In genomic region chr3:31179768-31180167, GRCh38 we compare ENCODE assay signal across 32 cellular contexts.
"Had no signal": no experiment of that assay in that cellular context is flagged by ENCODE, and none has a peak within 500 bp of the region (broad histone marks: within the 10 kb centered on the region; RNA-seq: fewer than 3 reads in every experiment).

No MANE protein-coding gene starts in this region.

- H3K27ac ChIP-seq: ascending aorta, cardiac muscle cell, WERI-Rb-1 had no signal

- ATAC-seq: activated CD4-positive, alpha-beta T cell treated with anti-CD3 and anti-CD28 coated beads for 36 hours; activated CD4-positive, CD25-positive, alpha-beta regulatory T cell treated with anti-CD3 and anti-CD28 coated beads, Interleukin-2, amount 50 U/mL, for 24 hours; activated CD8-positive, alpha-beta memory T cell treated with anti-CD3 and anti-CD28 coated beads, Interleukin-2, amount 10 ng/mL, durations not matched to agents 7 days and 5 days; activated CD8-positive, alpha-beta T cell treated with anti-CD3 and anti-CD28 coated beads, Interleukin-2, amount 10 ng/mL, durations not matched to agents 7 days and 5 days; activated naive CD8-positive, alpha-beta T cell treated with anti-CD3 and anti-CD28 coated beads, Interleukin-2, amount 50 U/mL, for 24 hours; WTC11 had no signal

- H3K36me3 ChIP-seq: ascending aorta, cardiac muscle cell, WERI-Rb-1 had no signal

- H3K4me3 ChIP-seq: ascending aorta, cardiac muscle cell had no signal

- DNase-seq: activated CD4-positive, alpha-beta memory T cell treated with anti-CD3 and anti-CD28 coated beads, Interleukin-2, amount 10 ng/mL, durations not matched to agents 7 days and 5 days; activated CD4-positive, alpha-beta T cell treated with anti-CD3 and anti-CD28 coated beads for 1 hour; activated CD4-positive, alpha-beta T cell treated with anti-CD3 and anti-CD28 coated beads for 36 hours; activated CD4-positive, alpha-beta T cell treated with anti-CD3 and anti-CD28 coated beads for 48 hours; activated CD4-positive, alpha-beta T cell treated with anti-CD3 and anti-CD28 coated beads, Interleukin-2, amount 10 ng/mL, durations not matched to agents 7 days and 5 days; activated CD4-positive, alpha-beta T cell treated with anti-CD3 and anti-CD28 coated beads, Interleukin-2, amount 50 U/mL, for 48 hours; activated CD4-positive, CD25-positive, alpha-beta regulatory T cell; activated CD8-positive, alpha-beta memory T cell treated with anti-CD3 and anti-CD28 coated beads for 24 hours; activated CD8-positive, alpha-beta memory T cell treated with anti-CD3 and anti-CD28 coated beads, Interleukin-2, amount 10 ng/mL, durations not matched to agents 7 days and 5 days; activated CD8-positive, alpha-beta memory T cell treated with anti-CD3 and anti-CD28 coated beads, Interleukin-2, amount 50 U/mL, for 48 hours; activated CD8-positive, alpha-beta T cell treated with anti-CD3 and anti-CD28 coated beads, Interleukin-2, amount 10 ng/mL, durations not matched to agents 7 days and 5 days; activated effector memory CD4-positive, alpha-beta T cell treated with Interleukin-2 at 50 U/mL for 16 hours; activated gamma-delta T cell; activated naive CD4-positive, alpha-beta T cell treated with anti-CD3 and anti-CD28 coated beads, Interleukin-2, amount 10 ng/mL, durations not matched to agents 7 days and 5 days; activated naive CD4-positive, alpha-beta T cell treated with Interleukin-2 at 50 U/mL for 16 hours; activated naive CD8-positive, alpha-beta T cell treated with anti-CD3 and anti-CD28 coated beads, Interleukin-2, amount 10 ng/mL, durations not matched to agents 7 days and 5 days; activated naive CD8-positive, alpha-beta T cell treated with anti-CD3 and anti-CD28 coated beads, Interleukin-2, amount 50 U/mL, for 24 hours; activated T-cell treated with anti-CD3 and anti-CD28 coated beads, Interleukin-2, amount 50 U/mL, for 24 hours; activated T-cell treated with anti-CD3 and anti-CD28 coated beads, Interleukin-2, amount 50 U/mL, for 48 hours; amygdala; anterior cingulate cortex; caudate nucleus; cerebellar nuclear complex; T-helper 2 cell; T-helper 9 cell; WERI-Rb-1 had no signal

- FAIRE-seq: bronchial epithelial cell, TTC549 had no signal

- H3K27me3 ChIP-seq: ascending aorta, cardiac muscle cell had no signal

- H3K9me3 ChIP-seq: ascending aorta had no signal
